ENCODE assay signal across 13 cellular contexts in the genomic region with DNA sequence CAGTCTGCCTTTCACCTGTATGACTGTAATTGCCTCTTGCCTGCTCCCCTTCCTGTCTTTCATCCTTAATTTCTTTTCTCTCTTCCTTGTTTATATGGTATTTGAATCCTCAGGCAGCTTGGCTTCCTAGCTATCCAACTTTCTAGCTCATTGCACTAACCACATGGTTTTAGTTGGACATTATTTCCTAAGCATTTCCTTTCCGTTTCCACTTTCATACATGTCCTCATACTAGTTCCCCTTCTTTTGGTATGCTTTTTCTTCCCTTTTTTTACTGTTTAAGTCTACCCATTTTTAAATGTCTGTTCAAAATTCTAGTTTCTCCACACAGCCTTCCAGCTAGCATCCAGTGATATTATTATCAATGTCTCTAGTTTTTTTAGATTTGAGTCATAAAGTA.
"Had no signal": no experiment of that assay in that cellular context is flagged by ENCODE, and none has a peak within 500 bp of the region (broad histone marks: within the 10 kb centered on the region; RNA-seq: fewer than 3 reads in every experiment).

No MANE protein-coding gene starts in this region.

- ATAC-seq: activated naive CD8-positive, alpha-beta T cell treated with anti-CD3 and anti-CD28 coated beads, Interleukin-2, amount 50 U/mL, for 24 hours; left colon; mucosa of descending colon; naive thymus-derived CD8-positive, alpha-beta T cell; right cardiac atrium had no signal

- H3K9me3 Mint-ChIP-seq: activated CD4-positive, alpha-beta memory T cell treated with anti-CD3 and anti-CD28 coated beads for 36 hours; activated naive CD8-positive, alpha-beta T cell treated with anti-CD3 and anti-CD28 coated beads, Interleukin-2, amount 50 U/mL, for 24 hours; naive thymus-derived CD8-positive, alpha-beta T cell had no signal

- H3K27me3 Mint-ChIP-seq: activated CD4-positive, alpha-beta memory T cell treated with anti-CD3 and anti-CD28 coated beads for 36 hours; activated naive CD8-positive, alpha-beta T cell treated with anti-CD3 and anti-CD28 coated beads, Interleukin-2, amount 50 U/mL, for 24 hours; naive thymus-derived CD8-positive, alpha-beta T cell had no signal

- DNase-seq: activated CD4-positive, alpha-beta memory T cell treated with anti-CD3 and anti-CD28 coated beads for 36 hours; activated naive CD4-positive, alpha-beta T cell; activated naive CD8-positive, alpha-beta T cell treated with anti-CD3 and anti-CD28 coated beads, Interleukin-2, amount 50 U/mL, for 24 hours; esophagus squamous epithelium; foreskin fibroblast; left colon; mucosa of descending colon; naive thymus-derived CD8-positive, alpha-beta T cell; posterior cingulate gyrus; right cardiac atrium; stimulated activated CD4-positive, alpha-beta T cell treated with anti-CD3 and anti-CD28 coated beads, Interleukin-1b, Interleukin-23, amount 100 ng/mL, for 48 hours; stimulated activated naive CD4-positive, alpha-beta T cell; upper lobe of left lung had no signal

- H3K27ac Mint-ChIP-seq: activated CD4-positive, alpha-beta memory T cell treated with anti-CD3 and anti-CD28 coated beads for 36 hours; activated naive CD8-positive, alpha-beta T cell treated with anti-CD3 and anti-CD28 coated beads, Interleukin-2, amount 50 U/mL, for 24 hours had no signal

- H3K4me3 Mint-ChIP-seq: activated CD4-positive, alpha-beta memory T cell treated with anti-CD3 and anti-CD28 coated beads for 36 hours; activated naive CD8-positive, alpha-beta T cell treated with anti-CD3 and anti-CD28 coated beads, Interleukin-2, amount 50 U/mL, for 24 hours; naive thymus-derived CD8-positive, alpha-beta T cell had no signal
